29 cellular contexts compared by ENCODE assay signal in the genomic region with DNA sequence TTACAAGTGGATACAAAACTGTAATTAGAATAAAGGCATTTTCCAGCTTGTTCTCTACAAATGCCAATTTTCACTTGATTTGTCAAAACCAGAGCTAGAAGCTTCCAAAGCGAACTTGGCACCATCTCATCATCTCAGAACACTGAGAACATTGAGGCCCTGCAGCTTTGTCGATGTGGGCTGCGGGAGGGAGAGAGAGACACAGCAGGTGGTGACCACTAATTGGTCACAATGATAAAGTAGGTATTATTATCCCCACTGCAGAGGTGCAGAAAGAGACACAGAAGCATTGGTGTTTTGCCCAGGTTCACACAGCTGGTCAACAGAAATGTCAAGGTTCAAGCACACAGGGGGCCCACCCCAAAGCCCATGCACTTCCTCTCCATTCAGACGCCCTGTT.
A peak's percentile ranks its signal among the peaks of the same experiment; 100 is the strongest.
DNase-seq lines count a peak whose midpoint lies in the region; ATAC-seq and TF ChIP-seq lines count a peak whose summit lies in the region.
"Had no signal": no experiment of that assay in that cellular context is flagged by ENCODE, and none has a peak within 500 bp of the region (broad histone marks: within the 10 kb centered on the region; RNA-seq: fewer than 3 reads in every experiment).

No MANE protein-coding gene starts in this region.

- H3K9me3 Mint-ChIP-seq in progenitor cell of endocrine pancreas (ENCODE audit: low read depth) (peaks cover 12% of the 10 kb centered on the region), HFFc6 (peaks cover 12% of the 10 kb centered on the region; the same call in 1 of the 2 replicates)
- H3K9me3 Mint-ChIP-seq: activated naive CD4-positive, alpha-beta T cell treated with anti-CD3 and anti-CD28 coated beads, Interleukin-2, amount 10 ng/mL, durations not matched to agents 7 days and 5 days had no signal

- peaks cover 0 to 16% (median 5%) of the 10 kb centered on the region in 7 donors for H3K27me3 ChIP-seq in heart right ventricle
- H3K27me3 ChIP-seq: ascending aorta, colonic mucosa, Peyer's patch, transverse colon had no signal

- H3K4me1 Mint-ChIP-seq in progenitor cell of endocrine pancreas (ENCODE audit: low read depth) (no peaks in the 10 kb centered on the region), HFFc6 (ENCODE audit: low read depth) (no peaks in the 10 kb centered on the region)
- H3K4me1 Mint-ChIP-seq: mesothelial cell of epicardium, nephron had no signal

- H3K4me3 Mint-ChIP-seq in progenitor cell of endocrine pancreas (ENCODE audit: low read depth) (no peak overlapping the region), HFFc6 (no peak overlapping the region)
- H3K4me3 Mint-ChIP-seq: activated B cell treated with CpG ODN at 0.5 μM for 24 hours; activated naive CD4-positive, alpha-beta T cell treated with anti-CD3 and anti-CD28 coated beads, Interleukin-2, amount 10 ng/mL, durations not matched to agents 7 days and 5 days; activated T-cell treated with anti-CD3 and anti-CD28 coated beads, Interleukin-2, amount 50 U/mL, for 72 hours; endodermal cell; mesothelial cell of epicardium; nephron; T-helper 2 cell treated with Interferon-gamma antibody and Interleukin-4, amounts not matched to agents 5 μg/mL and 100 μg/mL, for 36 hours had no signal

- H3K36me3 Mint-ChIP-seq in progenitor cell of endocrine pancreas (ENCODE audit: insufficient read depth), result peaks cover 7% of the 10 kb centered on the region
- H3K36me3 Mint-ChIP-seq in HFFc6 (ENCODE audit: low read depth), result no peaks in the 10 kb centered on the region

- TF ChIP-seq CTCF in astrocyte of the cerebellum (IDR thresholded peaks at IDR 0.05; ENCODE audit: low read depth, low read length, missing control alignments), result no peak
- no peak for TF ChIP-seq CTCF in heart right ventricle (IDR thresholded peaks at IDR 0.05)
- no peak for TF ChIP-seq CTCF in progenitor cell of endocrine pancreas (IDR thresholded peaks at IDR 0.05; ENCODE audit: unreplicated experiment)
- no peak for TF ChIP-seq CTCF in HFFc6 (IDR thresholded peaks at IDR 0.05)

- no peak overlapping the region for H3K27ac Mint-ChIP-seq in progenitor cell of endocrine pancreas
- H3K27ac Mint-ChIP-seq in HFFc6, result no peak overlapping the region
- H3K27ac Mint-ChIP-seq: activated B cell treated with CpG ODN at 0.5 μM for 24 hours; activated naive CD4-positive, alpha-beta T cell treated with anti-CD3 and anti-CD28 coated beads, Interleukin-2, amount 10 ng/mL, durations not matched to agents 7 days and 5 days; activated T-cell treated with anti-CD3 and anti-CD28 coated beads, Interleukin-2, amount 50 U/mL, for 72 hours; endodermal cell; mesothelial cell of epicardium; nephron; T-helper 2 cell treated with Interferon-gamma antibody and Interleukin-4, amounts not matched to agents 5 μg/mL and 100 μg/mL, for 36 hours had no signal

- 64 to 65% methylated on average over 4 of the region's 4 CpGs for WGBS in heart right ventricle, 2 donors

- intact Hi-C loops in Right ventricle myocardium superior (cut with DNase I), result loop anchor here (5.0 kb wide), 1 partner anchor 67 kb away; no protein-coding TSS in a partner anchor
- intact Hi-C loops in heart right ventricle (cut with DNase I), result loop anchor here in 1 of 10 donors (5.0 kb wide), 1 partner anchor 72 kb away; no protein-coding TSS in a partner anchor

- no peaks in the 10 kb centered on the region for H3K9me3 ChIP-seq in heart right ventricle
- H3K9me3 ChIP-seq: A549, ascending aorta, colonic mucosa, Peyer's patch, prostate gland, SK-N-SH, transverse colon had no signal

- no peak for ATAC-seq in Right ventricle myocardium superior (ENCODE audit: poor library complexity)
- ATAC-seq in heart right ventricle, result no peak
- ATAC-seq: A549; activated T-cell treated with anti-CD3 and anti-CD28 coated beads, Interleukin-2, amount 50 U/mL, for 72 hours; left lobe of liver had no signal

- peak; percentile 85 for DNase-seq in Ammon's horn (ENCODE audit: low spot score)
- peak; percentile 32 for DNase-seq in NCI-H2227 (lab: John Stamatoyannopoulos, UW; ENCODE audit: unreplicated experiment)
- DNase-seq in astrocyte of the cerebellum (ENCODE audit: low read depth), result peak; percentile 78
- peak; percentile 53 for DNase-seq in middle frontal gyrus (ENCODE audit: extremely low spot score, low spot score)
- DNase-seq in Right ventricle myocardium superior, result no peak
- DNase-seq in heart right ventricle, result no peak
- DNase-seq in progenitor cell of endocrine pancreas (ENCODE audit: low spot score, unreplicated experiment), result no peak
- DNase-seq in HFFc6, result no peak
- DNase-seq: activated B cell treated with CpG ODN at 0.5 μM for 24 hours; activated CD8-positive, alpha-beta memory T cell treated with anti-CD3 and anti-CD28 coated beads for 24 hours; activated naive CD4-positive, alpha-beta T cell treated with anti-CD3 and anti-CD28 coated beads, Interleukin-2, amount 10 ng/mL, durations not matched to agents 7 days and 5 days; activated T-cell treated with anti-CD3 and anti-CD28 coated beads, Interleukin-2, amount 50 U/mL, for 72 hours; Calu3; colonic mucosa; endodermal cell; NCI-H1436; Peyer's patch; SK-N-SH; stimulated activated CD4-positive, alpha-beta T cell treated with anti-CD3 and anti-CD28 coated beads, Interleukin-2, amount 100 ng/mL, for 24 hours; stimulated activated naive CD4-positive, alpha-beta T cell treated with Interleukin-2 at 50 U/mL for 16 hours; transverse colon had no signal

- no peaks in the 10 kb centered on the region for H3K27me3 Mint-ChIP-seq in progenitor cell of endocrine pancreas
- H3K27me3 Mint-ChIP-seq in HFFc6 (ENCODE audit: insufficient read depth), result peaks cover 3% of the 10 kb centered on the region
- H3K27me3 Mint-ChIP-seq: activated B cell treated with CpG ODN at 0.5 μM for 24 hours; activated naive CD4-positive, alpha-beta T cell treated with anti-CD3 and anti-CD28 coated beads, Interleukin-2, amount 10 ng/mL, durations not matched to agents 7 days and 5 days had no signal

- H3K4me3 ChIP-seq in astrocyte of the cerebellum (ENCODE audit: low read depth, low read length), result no peak overlapping the region
- no peak overlapping the region for H3K4me3 ChIP-seq in heart right ventricle
- H3K4me3 ChIP-seq: A549, ascending aorta, colonic mucosa, Peyer's patch, prostate gland, skin epidermis, transverse colon had no signal

- H3K27ac ChIP-seq in heart right ventricle, result no peak overlapping the region
- H3K27ac ChIP-seq: A549, ascending aorta, colonic mucosa, Peyer's patch, prostate gland, skin epidermis, transverse colon had no signal

- H3K36me3 ChIP-seq in heart right ventricle, result no peaks in the 10 kb centered on the region
- H3K36me3 ChIP-seq: ascending aorta, colonic mucosa, Peyer's patch, prostate gland, transverse colon had no signal

- in situ Hi-C loops in astrocyte of the cerebellum (cut with HindIII; ENCODE audit: low sequenced_read_pairs), result no loop called here

- peaks cover 0 to 25% (median 0%) of the 10 kb centered on the region in 9 donors for H3K4me1 ChIP-seq in heart right ventricle
- H3K4me1 ChIP-seq: A549, ascending aorta, colonic mucosa, Peyer's patch, prostate gland, transverse colon had no signal

Comparison
In these comparisons a context has a peak if more than half of its experiments do, and no peak if none do; other contexts are left out.
1. DNase-seq: peak in Ammon's horn (single experiment), NCI-H2227 (single experiment), astrocyte of the cerebellum (single experiment) and middle frontal gyrus (single experiment); none in Right ventricle myocardium superior (single experiment), heart right ventricle (0 of 2), progenitor cell of endocrine pancreas (single experiment) and HFFc6 (single experiment).